ENCODE assay signal across 8 cellular contexts in genomic region chr16:89506791-89507191, GRCh38. TPM values are rescaled to one million over a fixed set of nuclear protein-coding genes. Genes with fewer than 3 reads are reported as not detected.
DNase-seq lines count a peak whose midpoint lies in the region; ATAC-seq and TF ChIP-seq lines count a peak whose summit lies in the region.

No MANE protein-coding gene starts in this region.

- peaks cover 32% of the 10 kb centered on the region for H3K79me2 ChIP-seq in smooth muscle cell (ENCODE audit: low read depth)

- H3K4me2 ChIP-seq in smooth muscle cell, result peak overlapping the region; percentile 95

- H3K36me3 ChIP-seq in esophagus muscularis mucosa, result peaks cover 13 to 17% (median 15%) of the 10 kb centered on the region in 4 donors
- H3K36me3 ChIP-seq in smooth muscle cell (ENCODE audit: low read depth), result no peaks in the 10 kb centered on the region

- no peak for TF ChIP-seq EP300 in esophagus muscularis mucosa (IDR thresholded peaks at IDR 0.05)

- H3K4me1 ChIP-seq in esophagus muscularis mucosa (peaks cover 38 to 46% (median 44%) of the 10 kb centered on the region in 4 donors), smooth muscle cell (ENCODE audit: low read depth) (peaks cover 12% of the 10 kb centered on the region)

- ATAC-seq in HG03354 (IDR thresholded peaks at IDR 0.05; ENCODE audit: poor library complexity, severe bottlenecking, unreplicated experiment), result no peak

- TF ChIP-seq POLR2A in esophagus muscularis mucosa (IDR thresholded peaks at IDR 0.05; ENCODE audit: low read depth), result no peak

- H2AFZ ChIP-seq in smooth muscle cell (ENCODE audit: low read depth), result no peak overlapping the region

- intact Hi-C loops in esophagus muscularis mucosa (cut with DNase I), result loop anchor here (5.0 kb wide), 2 partner anchors 174 to 264 kb away; no protein-coding TSS in a partner anchor

- 38% methylated on average over 12 of the region's 15 CpGs for WGBS in esophagus muscularis mucosa
- 61% methylated on average over 15 of the region's 15 CpGs for WGBS in smooth muscle cell (ENCODE audit: low lambda C conversion rate)

- H3K9me3 ChIP-seq in esophagus muscularis mucosa, result no peaks in the 10 kb centered on the region
- no peaks in the 10 kb centered on the region for H3K9me3 ChIP-seq in smooth muscle cell (replicated peaks; ENCODE audit: low read depth)

- H3K27ac ChIP-seq in HL-60 (replicated peaks) (peak overlapping the region; percentile 87), esophagus muscularis mucosa (replicated peaks in 1 of 4) (peak overlapping the region; percentile 90 to 96 (median 95)), smooth muscle cell (ENCODE audit: low read depth) (peak overlapping the region; percentile 94)

- peaks cover 3% of the 10 kb centered on the region for H3F3A ChIP-seq in smooth muscle cell (ENCODE audit: low read depth)

- H4K20me1 ChIP-seq in smooth muscle cell (ENCODE audit: low read depth), result peaks cover 14% of the 10 kb centered on the region

- no peak overlapping the region for H3K4me3 ChIP-seq in HL-60 (replicated peaks; ENCODE audit: insufficient read depth, low read length)
- peak overlapping the region; percentile 80 to 97 (median 88) for H3K4me3 ChIP-seq in esophagus muscularis mucosa
- H3K4me3 ChIP-seq in smooth muscle cell, result peak overlapping the region; percentile 96

- peak in 1 of 2 experiments; percentile 3 for DNase-seq in HL-60 (ENCODE audit: low read depth in 1 of 2, low spot score in 1 of 2)
- peak; percentile 65 for DNase-seq in activated CD8-positive, alpha-beta memory T cell treated with anti-CD3 and anti-CD28 coated beads for 24 hours
- no peak for DNase-seq in esophagus muscularis mucosa (ENCODE audit: extremely low spot score)
- no peak for DNase-seq in smooth muscle cell (lab: John Stamatoyannopoulos, UW; ENCODE audit: unreplicated experiment)
- no peak for DNase-seq in GM03348 (ENCODE audit: low spot score)
- no peak for DNase-seq in SHP77 treated with DMSO at 0.1 percent for 48 hours (lab: John Stamatoyannopoulos, UW)
- no peak for DNase-seq in NCI-H1436 (lab: John Stamatoyannopoulos, UW)

- TF ChIP-seq CTCF in HL-60 (IDR thresholded peaks at IDR 0.05; ENCODE audit: insufficient read depth, low read length) (no peak), esophagus muscularis mucosa (IDR thresholded peaks at IDR 0.05) (no peak), smooth muscle cell (IDR thresholded peaks at IDR 0.05; ENCODE audit: borderline replicate concordance, insufficient read depth, poor library complexity, severe bottlenecking) (no peak)

- no peak overlapping the region for H3K9ac ChIP-seq in smooth muscle cell (ENCODE audit: low read depth)

- no peaks in the 10 kb centered on the region for H3K27me3 ChIP-seq in HL-60 (ENCODE audit: insufficient read depth, poor library complexity, severe bottlenecking)
- no peaks in the 10 kb centered on the region for H3K27me3 ChIP-seq in esophagus muscularis mucosa
- no peaks in the 10 kb centered on the region for H3K27me3 ChIP-seq in smooth muscle cell (ENCODE audit: low read depth)

RNA-seq across cellular contexts. Expression of gene SPG7, which starts 1.4 kb away (rescaled TPM):
- 10 to 100 TPM; 58.8 to 94.3 (median 83.3) TPM for total RNA-seq in esophagus muscularis mucosa
- total RNA-seq in smooth muscle cell, result 49.3 and 94.6 TPM in 2 replicates
- polyA plus RNA-seq in smooth muscle cell, result 61.4 and 75.4 TPM in 2 replicates

RNA-seq across cellular contexts. Expression of gene ANKRD11, which starts 16.4 kb away (rescaled TPM):
- 100 to 1,000 TPM in 3 of 4 donors, 10 to 100 TPM in 1; 60.8 to 119 (median 105) TPM for total RNA-seq in esophagus muscularis mucosa
- total RNA-seq in smooth muscle cell, result 31.5 and 43.2 TPM in 2 replicates
- 105 and 118 TPM in 2 replicates for polyA plus RNA-seq in smooth muscle cell

RNA-seq across cellular contexts. Expression of gene RPL13, which starts 53.7 kb away (rescaled TPM):
- total RNA-seq in esophagus muscularis mucosa (1,000 to 10,000 TPM; 4,039 to 6,804 (median 5,312) TPM), smooth muscle cell (3,317 and 3,917 TPM in 2 replicates)
- polyA plus RNA-seq in smooth muscle cell, result 1,063 and 1,144 TPM in 2 replicates
